ENCODE assay signal across 15 cellular contexts in genomic region chr2:144834363-144834762, GRCh38.
DNase-seq lines count a peak whose midpoint lies in the region; ATAC-seq and TF ChIP-seq lines count a peak whose summit lies in the region.
"Had no signal": no experiment of that assay in that cellular context is flagged by ENCODE, and none has a peak within 500 bp of the region (broad histone marks: within the 10 kb centered on the region; RNA-seq: fewer than 3 reads in every experiment).

No MANE protein-coding gene starts in this region.

- in situ Hi-C loops in brain microvascular endothelial cell (cut with HindIII; ENCODE audit: low pct_ligation_motif_present, low sequenced_read_pairs), result no loop called here

- no peak for TF ChIP-seq CTCF in left ventricle myocardium inferior (IDR thresholded peaks at IDR 0.05; ENCODE audit: borderline replicate concordance)
- no peak for TF ChIP-seq CTCF in heart left ventricle (IDR thresholded peaks at IDR 0.05)
- TF ChIP-seq CTCF in brain microvascular endothelial cell (IDR thresholded peaks at IDR 0.05; ENCODE audit: low read depth, low read length, missing control alignments), result no peak

- H3K4me3 ChIP-seq in left ventricle myocardium inferior (no peak overlapping the region), heart left ventricle (no peak overlapping the region), brain microvascular endothelial cell (ENCODE audit: low read depth, low read length) (no peak overlapping the region)

- intact Hi-C loops in left ventricle myocardium inferior (cut with micrococcal nuclease), result no loop called here
- intact Hi-C loops in heart left ventricle (cut with DNase I), result no loop called here
- intact Hi-C loops in head of caudate nucleus (cut with DNase I), result no loop called here

- H3K27ac ChIP-seq in left ventricle myocardium inferior (replicated peaks) (peak overlapping the region; percentile 72), heart left ventricle (peak overlapping the region in 2 of 12 donors; percentile 45 to 56), brain microvascular endothelial cell (peak overlapping the region; percentile 81)

- ATAC-seq in heart left ventricle (no peak), left lobe of liver (no peak), GM18498 (IDR thresholded peaks at IDR 0.05; ENCODE audit: unreplicated experiment) (no peak)

- DNase-seq in left ventricle myocardium inferior (no peak), heart left ventricle (no peak), brain microvascular endothelial cell (no peak), kidney glomerular epithelial cell (lab: John Stamatoyannopoulos, UW) (peak; percentile 11), left lobe of liver (ENCODE audit: low spot score) (no peak), DMS114 treated with DMSO at 0.1 percent for 48 hours (lab: John Stamatoyannopoulos, UW; ENCODE audit: unreplicated experiment) (no peak), head of caudate nucleus (no peak)
- DNase-seq: C1 segment of cervical spinal cord, DMS153, H9, Karpas-422, MM.1S, NCI-H1092 treated with DMSO at 0.1 percent for 48 hours, SHP77 treated with DMSO at 0.1 percent for 48 hours had no signal

- WGBS in heart left ventricle, 4 donors, result 61 to 75% (median 64%) methylated on average over 4 of the region's 4 CpGs

- no peaks in the 10 kb centered on the region for H3K27me3 ChIP-seq in left ventricle myocardium inferior (ENCODE audit: low read depth)
- no peaks in the 10 kb centered on the region for H3K27me3 ChIP-seq in heart left ventricle
- no peaks in the 10 kb centered on the region for H3K27me3 ChIP-seq in brain microvascular endothelial cell (replicated peaks)

- TF ChIP-seq POLR2A in heart left ventricle (IDR thresholded peaks at IDR 0.05), result no peak

- H3K36me3 ChIP-seq in left ventricle myocardium inferior, result no peaks in the 10 kb centered on the region
- H3K36me3 ChIP-seq in heart left ventricle, result no peaks in the 10 kb centered on the region
- H3K36me3 ChIP-seq in brain microvascular endothelial cell (replicated peaks), result no peaks in the 10 kb centered on the region

- H3K9me3 ChIP-seq in left ventricle myocardium inferior (replicated peaks), result no peaks in the 10 kb centered on the region
- no peaks in the 10 kb centered on the region for H3K9me3 ChIP-seq in heart left ventricle

- H3K4me1 ChIP-seq in left ventricle myocardium inferior (peaks cover 12% of the 10 kb centered on the region), heart left ventricle (peaks cover 0 to 24% (median 6%) of the 10 kb centered on the region in 12 donors)
